In the genomic region with DNA sequence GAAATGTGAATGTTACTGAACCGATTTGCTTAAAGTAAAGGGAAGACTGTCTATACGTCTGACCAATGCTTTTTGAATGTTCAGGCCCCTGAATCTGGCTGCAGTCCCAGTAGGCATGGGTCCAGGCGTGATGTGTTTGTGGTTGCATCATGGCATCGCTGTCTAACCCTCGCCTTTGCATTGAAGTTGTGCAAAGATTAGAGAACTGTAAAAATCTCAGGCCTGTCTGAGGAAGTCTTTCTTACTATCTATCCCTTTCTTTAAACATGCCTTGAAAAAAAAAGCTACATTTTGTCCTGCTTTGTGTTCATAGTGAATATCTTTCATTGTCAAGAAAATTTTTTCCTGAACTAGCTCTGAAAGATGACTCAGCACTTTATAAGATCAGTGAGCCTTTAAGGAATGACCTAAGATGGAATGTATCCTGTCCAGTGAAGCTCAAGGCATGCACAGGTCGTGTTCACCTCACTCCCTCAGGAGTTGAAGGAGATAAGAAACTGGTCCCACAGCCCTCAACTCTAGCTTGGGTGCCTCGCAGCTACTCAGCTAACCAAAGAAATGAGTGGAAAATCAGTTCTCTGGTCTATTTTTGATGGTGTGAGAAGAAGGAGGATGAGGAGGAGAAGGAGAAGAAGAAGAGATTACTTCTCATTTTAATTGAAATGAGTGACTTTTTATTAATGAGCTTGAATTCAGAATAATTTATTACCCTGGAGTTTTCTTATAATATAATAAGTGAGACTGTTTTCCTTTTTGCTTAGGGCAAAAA, we compare ENCODE assay signal across 1 cellular context.
TF ChIP-seq lines count a peak whose summit lies in the region.

No MANE protein-coding gene starts in this region.

TF ChIP-seq in GM23338, 12 proteins besides CTCF, POLR2A, EP300 and RAD21 (continued from another document):
- TF ChIP-seq ZNF331 (CRISPR knock-in tag; IDR thresholded peaks at IDR 0.05; ENCODE audit: low read depth) = no peak
- no peak for TF ChIP-seq POLR2AphosphoS5 (IDR thresholded peaks at IDR 0.05; ENCODE audit: low read depth)
TF ChIP-seq in GM23338: peak in this region for 0.
